In genomic region chr11:131549099-131549498, GRCh38 we compare ENCODE assay signal across 7 cellular contexts.
"Had no signal": no experiment of that assay in that cellular context is flagged by ENCODE, and none has a peak within 500 bp of the region (broad histone marks: within the 10 kb centered on the region; RNA-seq: fewer than 3 reads in every experiment).

No MANE protein-coding gene starts in this region.

- ATAC-seq: GM12878 had no signal

- FAIRE-seq: G401.6, GM12878, GM12891, GM18507, GM19239 had no signal

- DNase-seq: GDM1, GF-D8 had no signal

- H3K4me3 ChIP-seq: GM12878 had no signal
